Comparison of ENCODE assay signal across 12 cellular contexts in the genomic region with DNA sequence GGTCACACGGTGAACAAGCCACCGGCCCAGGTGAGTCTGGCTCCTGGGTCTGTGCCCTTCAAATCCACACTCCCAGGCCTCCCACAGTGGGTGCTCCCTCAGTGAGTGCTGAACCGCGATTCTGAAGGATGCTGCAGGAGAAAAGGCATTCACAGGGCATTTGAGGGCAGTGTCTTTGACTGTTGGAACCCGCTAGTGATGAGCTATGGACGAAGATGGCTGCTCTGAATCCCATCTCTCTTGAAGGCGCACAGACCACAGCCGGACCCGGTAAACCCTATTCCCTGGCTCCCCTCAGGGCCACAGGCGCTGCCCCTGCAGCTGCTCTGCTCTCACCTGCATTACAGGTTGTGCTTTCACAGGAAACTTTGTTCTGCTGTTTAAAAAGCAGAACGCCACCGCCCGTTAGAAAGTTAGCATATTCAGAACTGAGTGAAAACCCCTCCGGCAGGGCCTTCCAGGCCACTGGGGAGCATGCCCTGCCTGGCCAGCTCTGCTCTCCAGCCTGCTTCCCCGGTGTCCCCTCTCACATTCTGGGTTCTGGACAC. TPM values are rescaled to one million over a fixed set of nuclear protein-coding genes. Genes with fewer than 3 reads are reported as not detected.
DNase-seq lines count a peak whose midpoint lies in the region; ATAC-seq and TF ChIP-seq lines count a peak whose summit lies in the region.
"Had no signal": no experiment of that assay in that cellular context is flagged by ENCODE, and none has a peak within 500 bp of the region (broad histone marks: within the 10 kb centered on the region; RNA-seq: fewer than 3 reads in every experiment).

No MANE protein-coding gene starts in this region.

- WGBS in mesodermal cell (ENCODE audit: insufficient coverage in 2 of 2), 2 experiments = 88% methylated on average over 14 of the region's 15 CpGs
- 77 to 84% methylated on average over 12 to 15 of the region's 15 CpGs for WGBS in thyroid gland, 2 donors

- peaks cover 3% of the 10 kb centered on the region for H3K27me3 ChIP-seq in thyroid gland

- peaks cover 19% of the 10 kb centered on the region for H3K27me3 Mint-ChIP-seq in activated CD8-positive, alpha-beta T cell treated with anti-CD3 and anti-CD28 coated beads for 36 hours
- H3K27me3 Mint-ChIP-seq in activated CD8-positive, alpha-beta T cell treated with anti-CD3 and anti-CD28 coated beads, Interleukin-2, amount 10 ng/mL, durations not matched to agents 7 days and 5 days (ENCODE audit: low read depth) = peaks cover 27% of the 10 kb centered on the region

- CTCF ChIA-PET in activated CD8-positive, alpha-beta T cell treated with anti-CD3 and anti-CD28 coated beads for 36 hours (lab: Charles Lee) = interaction anchor here (1.3 kb wide), 1 partner anchor 37 kb away, joined by 3 read pairs; no protein-coding TSS in a partner anchor
- CTCF ChIA-PET in activated CD8-positive, alpha-beta T cell treated with anti-CD3 and anti-CD28 coated beads, Interleukin-2, amount 10 ng/mL, durations not matched to agents 7 days and 5 days (lab: Charles Lee) = no interaction called here

- no peak overlapping the region for H3K27ac Mint-ChIP-seq in activated CD8-positive, alpha-beta T cell treated with anti-CD3 and anti-CD28 coated beads for 36 hours
- no peak overlapping the region for H3K27ac Mint-ChIP-seq in activated CD8-positive, alpha-beta T cell treated with anti-CD3 and anti-CD28 coated beads, Interleukin-2, amount 10 ng/mL, durations not matched to agents 7 days and 5 days

- no peak for ATAC-seq in activated CD8-positive, alpha-beta T cell treated with anti-CD3 and anti-CD28 coated beads for 36 hours
- no peak for ATAC-seq in activated CD8-positive, alpha-beta T cell treated with anti-CD3 and anti-CD28 coated beads, Interleukin-2, amount 10 ng/mL, durations not matched to agents 7 days and 5 days
- ATAC-seq: A549 had no signal

- H3K36me3 ChIP-seq in mesodermal cell (ENCODE audit: control insufficient read depth, insufficient read depth, low read length) (peaks cover 36% of the 10 kb centered on the region), thyroid gland (no peaks in the 10 kb centered on the region)

- DNase-seq in activated CD8-positive, alpha-beta T cell treated with anti-CD3 and anti-CD28 coated beads for 36 hours = no peak
- DNase-seq in activated CD8-positive, alpha-beta T cell treated with anti-CD3 and anti-CD28 coated beads, Interleukin-2, amount 10 ng/mL, durations not matched to agents 7 days and 5 days = no peak
- DNase-seq in choroid plexus epithelial cell (ENCODE audit: low read depth) (no peak), thyroid gland (no peak), HuH-7 (ENCODE audit: low spot score) (no peak), NCI-H187 (lab: John Stamatoyannopoulos, UW) (no peak), DMS53 treated with DMSO at 0.1 percent for 48 hours (lab: John Stamatoyannopoulos, UW; ENCODE audit: unreplicated experiment) (no peak)
- DNase-seq: hippocampal formation, NCI-H187 treated with DMSO at 0.1 percent for 48 hours had no signal

- intact Hi-C loops in activated CD8-positive, alpha-beta T cell treated with anti-CD3 and anti-CD28 coated beads for 36 hours (cut with micrococcal nuclease) = no loop called here
- intact Hi-C loops in thyroid gland (cut with DNase I) = no loop called here

- peak overlapping the region; percentile 73 for H3K4me3 Mint-ChIP-seq in activated CD8-positive, alpha-beta T cell treated with anti-CD3 and anti-CD28 coated beads for 36 hours
- no peak overlapping the region for H3K4me3 Mint-ChIP-seq in activated CD8-positive, alpha-beta T cell treated with anti-CD3 and anti-CD28 coated beads, Interleukin-2, amount 10 ng/mL, durations not matched to agents 7 days and 5 days
- H3K4me3 Mint-ChIP-seq: central memory CD8-positive, alpha-beta T cell had no signal

- peaks cover 8% of the 10 kb centered on the region for H3K36me3 Mint-ChIP-seq in activated CD8-positive, alpha-beta T cell treated with anti-CD3 and anti-CD28 coated beads for 36 hours (ENCODE audit: low read depth)
- no peaks in the 10 kb centered on the region for H3K36me3 Mint-ChIP-seq in activated CD8-positive, alpha-beta T cell treated with anti-CD3 and anti-CD28 coated beads, Interleukin-2, amount 10 ng/mL, durations not matched to agents 7 days and 5 days (ENCODE audit: low read depth)

- no peak for TF ChIP-seq POLR2A in thyroid gland (IDR thresholded peaks at IDR 0.05)

- peaks cover 48% of the 10 kb centered on the region for H3K4me1 Mint-ChIP-seq in activated CD8-positive, alpha-beta T cell treated with anti-CD3 and anti-CD28 coated beads for 36 hours (ENCODE audit: low read depth)
- peaks cover 47% of the 10 kb centered on the region for H3K4me1 Mint-ChIP-seq in activated CD8-positive, alpha-beta T cell treated with anti-CD3 and anti-CD28 coated beads, Interleukin-2, amount 10 ng/mL, durations not matched to agents 7 days and 5 days (ENCODE audit: low read depth)

- H3K27ac ChIP-seq in mesodermal cell (ENCODE audit: low read depth, low read length, severe bottlenecking) = no peak overlapping the region
- peak overlapping the region in 2 of 3 donors; percentile 12 to 73 for H3K27ac ChIP-seq in thyroid gland
- H3K27ac ChIP-seq: A549 had no signal

- H3K9me3 Mint-ChIP-seq in activated CD8-positive, alpha-beta T cell treated with anti-CD3 and anti-CD28 coated beads for 36 hours = no peaks in the 10 kb centered on the region
- H3K9me3 Mint-ChIP-seq in activated CD8-positive, alpha-beta T cell treated with anti-CD3 and anti-CD28 coated beads, Interleukin-2, amount 10 ng/mL, durations not matched to agents 7 days and 5 days (ENCODE audit: insufficient read depth) = no peaks in the 10 kb centered on the region
- H3K9me3 Mint-ChIP-seq: central memory CD8-positive, alpha-beta T cell had no signal

- TF ChIP-seq CTCF in activated CD8-positive, alpha-beta T cell treated with anti-CD3 and anti-CD28 coated beads for 36 hours (IDR thresholded peaks at IDR 0.05) = no peak
- no peak for TF ChIP-seq CTCF in choroid plexus epithelial cell (conservative IDR thresholded peaks at IDR 0.05; ENCODE audit: low read depth, low read length)
- TF ChIP-seq CTCF in thyroid gland (IDR thresholded peaks at IDR 0.05) = no peak

- no peaks in the 10 kb centered on the region for H3K9me3 ChIP-seq in mesodermal cell (ENCODE audit: control insufficient read depth, low read length)
- H3K9me3 ChIP-seq in thyroid gland = no peaks in the 10 kb centered on the region
- H3K9me3 ChIP-seq: A549 had no signal

- POLR2A ChIA-PET in activated CD8-positive, alpha-beta T cell treated with anti-CD3 and anti-CD28 coated beads for 36 hours (lab: Charles Lee) = interaction anchor here (0.9 kb wide), 1 partner anchor 195 kb away, joined by 3 read pairs; no protein-coding TSS in a partner anchor
- POLR2A ChIA-PET in activated CD8-positive, alpha-beta T cell treated with anti-CD3 and anti-CD28 coated beads, Interleukin-2, amount 10 ng/mL, durations not matched to agents 7 days and 5 days (lab: Charles Lee) = interaction anchor here (0.7 kb wide), 1 partner anchor 11 kb away, joined by 3 read pairs; no protein-coding TSS in a partner anchor

- H3K4me3 ChIP-seq in choroid plexus epithelial cell (ENCODE audit: low read depth, low read length) (peak overlapping the region; percentile 17), mesodermal cell (ENCODE audit: extremely low read depth, insufficient read depth, low read length, poor library complexity, severe bottlenecking) (peak overlapping the region; percentile 54), thyroid gland (replicated peaks in 1 of 3) (peak overlapping the region in 1 of 3 donors; percentile 47)
- H3K4me3 ChIP-seq: A549 had no signal

- H3K4me1 ChIP-seq in mesodermal cell (ENCODE audit: control insufficient read depth, insufficient read depth, low read length, poor library complexity, severe bottlenecking) (peaks cover 24% of the 10 kb centered on the region), thyroid gland (peaks cover 14 to 35% of the 10 kb centered on the region in 2 donors)

RNA-seq across cellular contexts. Expression of a gene that starts 3.2 kb away (rescaled TPM):
- total RNA-seq in activated CD8-positive, alpha-beta T cell treated with anti-CD3 and anti-CD28 coated beads for 36 hours = 10 to 100 TPM; 23.2 to 24.5 TPM
- under 1 TPM; 0.23 to 0.32 TPM for total RNA-seq in activated CD8-positive, alpha-beta T cell treated with anti-CD3 and anti-CD28 coated beads, Interleukin-2, amount 10 ng/mL, durations not matched to agents 7 days and 5 days
- polyA plus RNA-seq in mesodermal cell (2013, experiment 1 of 2) = 96.7 TPM
- polyA plus RNA-seq in mesodermal cell (2013, experiment 2 of 2) = 105 TPM
- total RNA-seq in thyroid gland = 10 to 100 TPM; 15.6 to 42.5 (median 17.9) TPM

Comparison
In these comparisons a context has a peak if more than half of its experiments do, and no peak if none do; other contexts are left out.
1. RNA of a gene that starts 3.2 kb away (total RNA-seq): 23.2 to 24.5 TPM in activated CD8-positive, alpha-beta T cell treated with anti-CD3 and anti-CD28 coated beads for 36 hours and 15.6 to 42.5 TPM in thyroid gland; 0.23 to 0.32 TPM in activated CD8-positive, alpha-beta T cell treated with anti-CD3 and anti-CD28 coated beads, Interleukin-2, amount 10 ng/mL, durations not matched to agents 7 days and 5 days; every median in the first group is over 10 times any median in the second.